In genomic region chr12:124008629-124009028, GRCh38 we compare ENCODE assay signal across 17 cellular contexts.
"Had no signal": no experiment of that assay in that cellular context is flagged by ENCODE, and none has a peak within 500 bp of the region (broad histone marks: within the 10 kb centered on the region; RNA-seq: fewer than 3 reads in every experiment).

No MANE protein-coding gene starts in this region.

- ATAC-seq: effector memory CD8-positive, alpha-beta T cell; foreskin keratinocyte had no signal

- H3K27ac ChIP-seq: brain microvascular endothelial cell, foreskin keratinocyte, heart right ventricle, neural progenitor cell, SK-N-MC, stomach, thyroid gland had no signal

- H3K27me3 Mint-ChIP-seq: dendritic cell treated with granulocyte-macrophage colony-stimulating factor and Interleukin-4, amounts not matched to agents 40 ng/mL and 50 ng/mL, for 4 days; effector memory CD8-positive, alpha-beta T cell had no signal

- H3K27me3 ChIP-seq: brain microvascular endothelial cell, foreskin keratinocyte, heart right ventricle, neural progenitor cell, stomach, thyroid gland had no signal

- H3K9me3 Mint-ChIP-seq: activated naive CD4-positive, alpha-beta T cell treated with anti-CD3 and anti-CD28 coated beads, Interleukin-2, amount 50 U/mL, for 72 hours; dendritic cell treated with granulocyte-macrophage colony-stimulating factor and Interleukin-4, amounts not matched to agents 40 ng/mL and 50 ng/mL, for 4 days; effector memory CD8-positive, alpha-beta T cell; neural progenitor cell had no signal

- H3K4me3 Mint-ChIP-seq: dendritic cell treated with granulocyte-macrophage colony-stimulating factor and Interleukin-4, amounts not matched to agents 40 ng/mL and 50 ng/mL, for 4 days; effector memory CD8-positive, alpha-beta T cell; neural progenitor cell had no signal

- H3K27ac Mint-ChIP-seq: activated naive CD4-positive, alpha-beta T cell treated with anti-CD3 and anti-CD28 coated beads, Interleukin-2, amount 50 U/mL, for 72 hours; dendritic cell treated with granulocyte-macrophage colony-stimulating factor and Interleukin-4, amounts not matched to agents 40 ng/mL and 50 ng/mL, for 4 days; neural progenitor cell had no signal

- DNase-seq: activated CD4-positive, alpha-beta T cell treated with anti-CD3 and anti-CD28 coated beads, Interleukin-2, amount 50 U/mL, for 4 hours; activated CD4-positive, CD25-positive, alpha-beta regulatory T cell treated with anti-CD3 and anti-CD28 coated beads, Interleukin-2, amount 50 U/mL, for 72 hours; activated T-cell treated with anti-CD3 and anti-CD28 coated beads for 4 hours; brain microvascular endothelial cell; cerebellar nuclear complex; effector memory CD8-positive, alpha-beta T cell; foreskin keratinocyte; heart right ventricle; mammary epithelial cell; stimulated activated CD4-positive, alpha-beta T cell treated with anti-CD3 and anti-CD28 coated beads, Interleukin-12 subunit alpha, Interleukin-12 subunit beta, amount 100 ng/mL, for 4 hours; stimulated activated CD4-positive, alpha-beta T cell treated with anti-CD3 and anti-CD28 coated beads, Interleukin-2, amount 100 ng/mL, for 24 hours; stomach; thyroid gland had no signal

- H3K9me3 ChIP-seq: heart right ventricle, stomach, thyroid gland had no signal

- H3K4me3 ChIP-seq: heart right ventricle, neural progenitor cell, SK-N-MC, stomach, thyroid gland had no signal
